8 cellular contexts compared by ENCODE assay signal in genomic region chr11:14643697-14644395, GRCh38. TPM values are rescaled to one million over a fixed set of nuclear protein-coding genes. Genes with fewer than 3 reads are reported as not detected.
DNase-seq lines count a peak whose midpoint lies in the region; ATAC-seq and TF ChIP-seq lines count a peak whose summit lies in the region.

Gene PDE3B, plus strand, starts transcription at chr11:14643804. Its CDS starts 272 bp downstream, at chr11:14644076.

- peaks cover 30% of the 10 kb centered on the region for H3K4me1 Mint-ChIP-seq in WTC11

- peak within 1 kb of the TSS; percentile 90 for H3K4me3 Mint-ChIP-seq in WTC11

- H3K27ac Mint-ChIP-seq in WTC11 = no peak within 1 kb of the TSS

- ATAC-seq in HG02943 (IDR thresholded peaks at IDR 0.05; ENCODE audit: low read depth, unreplicated experiment) (peak; percentile 65), WTC11 (peak; percentile 89)

- peaks cover 34% of the 10 kb centered on the region for H3K27me3 Mint-ChIP-seq in WTC11 (ENCODE audit: low read depth)

- H3K9me3 Mint-ChIP-seq in WTC11 = no peaks in the 10 kb centered on the region

- POLR2A ChIA-PET in WTC11 (lab: Charles Lee) = interaction anchor here (0.7 to 2.4 kb wide), 7 partner anchors 9 to 263 kb away, joined by 3 to 14 read pairs (median 6); partner anchors contain the start of genes CYP2R1 and PSMA1

- CTCF ChIA-PET in WTC11 (lab: Charles Lee) = interaction anchor here (0.7 to 2.4 kb wide), 9 partner anchors 12 to 264 kb away, joined by 3 to 26 read pairs (median 4); partner anchors contain the start of gene CYP2R1

- peak; percentile 68 for DNase-seq in SIG-M5 treated with dmso at 0.1 percent for 504 hours (lab: John Stamatoyannopoulos, UW; ENCODE audit: unreplicated experiment)
- DNase-seq in SIG-M5 (lab: John Stamatoyannopoulos, UW) = no peak
- DNase-seq in NCI-H2107 treated with DMSO at 0.1 percent for 48 hours (lab: John Stamatoyannopoulos, UW; ENCODE audit: unreplicated experiment) = peak; percentile 10
- peak; percentile 85 for DNase-seq in WTC11 (ENCODE audit: low spot score)
- DNase-seq in central memory CD4-positive, alpha-beta T cell = peak; percentile 61
- peak; percentile 33 for DNase-seq in kidney glomerular epithelial cell (lab: John Stamatoyannopoulos, UW)
- DNase-seq in stimulated activated CD4-positive, alpha-beta T cell treated with anti-CD3 and anti-CD28 coated beads, Interleukin-1b, Interleukin-23, amount 100 ng/mL, for 24 hours (ENCODE audit: low read depth in 4 of 4, low spot score in 1 of 4) = peak; percentile 38 to 75 (median 50)

- H3K36me3 Mint-ChIP-seq in WTC11 = no peaks in the 10 kb centered on the region

- no peak for TF ChIP-seq CTCF in WTC11 (IDR thresholded peaks at IDR 0.05)

TF ChIP-seq in WTC11, 78 proteins besides CTCF, POLR2A, EP300 and RAD21 (continues in another document):
- TF ChIP-seq IRF1 (CRISPR knock-in tag; IDR thresholded peaks at IDR 0.05) = no peak
- no peak for TF ChIP-seq ZNF138 (CRISPR knock-in tag; conservative IDR thresholded peaks at IDR 0.05)
- no peak for TF ChIP-seq ZNF532 (CRISPR knock-in tag; IDR thresholded peaks at IDR 0.05; ENCODE audit: borderline replicate concordance)
- peak; percentile 60; the same call in 1 of the 2 replicates for TF ChIP-seq ZBTB43 (CRISPR knock-in tag; IDR thresholded peaks at IDR 0.05)
- no peak for TF ChIP-seq PRRX2 (CRISPR knock-in tag; IDR thresholded peaks at IDR 0.05)
- no peak for TF ChIP-seq NR3C1 (CRISPR knock-in tag; conservative IDR thresholded peaks at IDR 0.05; ENCODE audit: low read depth)
- TF ChIP-seq E2F1 (CRISPR knock-in tag; IDR thresholded peaks at IDR 0.05) = no peak; the same call in 1 of the 2 replicates
- no peak for TF ChIP-seq ZNF423 (CRISPR knock-in tag; IDR thresholded peaks at IDR 0.05)
- no peak for TF ChIP-seq CDX4 (CRISPR knock-in tag; IDR thresholded peaks at IDR 0.05; ENCODE audit: borderline replicate concordance)
- TF ChIP-seq FOXJ3 (CRISPR knock-in tag; IDR thresholded peaks at IDR 0.05; ENCODE audit: borderline replicate concordance) = no peak
- 0 out of 2 replicates have a peak, but pooled peaks have one; percentile 23 for TF ChIP-seq SP1 (CRISPR knock-in tag; conservative IDR thresholded peaks at IDR 0.05)
- TF ChIP-seq FOXP1 (CRISPR knock-in tag; IDR thresholded peaks at IDR 0.05; ENCODE audit: borderline replicate concordance) = 0 out of 2 replicates have a peak, but pooled peaks have one; percentile 12
- TF ChIP-seq ZNF671 (CRISPR knock-in tag; IDR thresholded peaks at IDR 0.05) = no peak
- no peak; the same call in 1 of the 2 replicates for TF ChIP-seq ESRRA (CRISPR knock-in tag; IDR thresholded peaks at IDR 0.05; ENCODE audit: borderline replicate concordance)
- no peak for TF ChIP-seq ZSCAN18 (CRISPR knock-in tag; IDR thresholded peaks at IDR 0.05)
- TF ChIP-seq NFYB (CRISPR knock-in tag; conservative IDR thresholded peaks at IDR 0.05; ENCODE audit: low read depth) = no peak
- no peak for TF ChIP-seq IRF2 (CRISPR knock-in tag; IDR thresholded peaks at IDR 0.05; ENCODE audit: borderline replicate concordance, low read depth)
- TF ChIP-seq TCF7 (CRISPR knock-in tag; IDR thresholded peaks at IDR 0.05; ENCODE audit: low read depth) = no peak
- TF ChIP-seq ZNF425 (CRISPR knock-in tag; conservative IDR thresholded peaks at IDR 0.05) = no peak
- TF ChIP-seq ZNF121 (CRISPR knock-in tag; IDR thresholded peaks at IDR 0.05) = no peak
- TF ChIP-seq EMX1 (CRISPR knock-in tag; IDR thresholded peaks at IDR 0.05) = no peak

RNA-seq across cellular contexts. Expression of gene PDE3B, which starts in this region (rescaled TPM):
- 9.4 to 9.6 TPM (median 9.5 TPM) in 3 replicates for total RNA-seq in WTC11 (2021)
